18 cellular contexts compared by ENCODE assay signal in the genomic region with DNA sequence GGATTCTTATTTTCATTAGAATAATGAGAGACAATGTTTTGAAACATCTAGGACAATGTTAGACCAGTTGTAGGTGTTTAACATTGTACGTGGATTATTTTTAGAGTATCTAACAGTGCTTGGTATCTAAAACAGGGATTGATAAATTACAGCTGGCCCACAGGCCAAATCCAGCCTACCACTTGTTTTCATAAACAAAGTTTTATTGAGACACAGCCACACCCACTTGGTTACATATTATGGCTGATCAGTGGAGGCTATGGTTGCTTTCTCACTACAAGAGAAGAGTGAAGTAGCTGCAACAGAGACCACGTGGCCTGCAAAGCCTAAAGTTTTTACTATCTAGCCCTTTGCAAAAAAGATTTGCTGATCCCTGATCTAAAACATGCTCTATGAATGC.
"Had no signal": no experiment of that assay in that cellular context is flagged by ENCODE, and none has a peak within 500 bp of the region (broad histone marks: within the 10 kb centered on the region; RNA-seq: fewer than 3 reads in every experiment).

No MANE protein-coding gene starts in this region.

- H3K4me3 ChIP-seq: suprapubic skin, transverse colon had no signal

- H3K27ac Mint-ChIP-seq: activated CD4-positive, alpha-beta memory T cell treated with anti-CD3 and anti-CD28 coated beads, Interleukin-2, amount 10 ng/mL, durations not matched to agents 7 days and 5 days; activated CD8-positive, alpha-beta memory T cell treated with anti-CD3 and anti-CD28 coated beads, Interleukin-2, amount 10 ng/mL, durations not matched to agents 7 days and 5 days; activated naive CD8-positive, alpha-beta T cell; T-cell; WTC11 had no signal

- H3K27me3 ChIP-seq: suprapubic skin, transverse colon had no signal

- H3K36me3 ChIP-seq: suprapubic skin, transverse colon had no signal

- H3K9ac ChIP-seq: SK-N-SH had no signal

- H3K4me2 ChIP-seq: SK-N-SH had no signal

- H3K27ac ChIP-seq: suprapubic skin had no signal

- H3K9me3 Mint-ChIP-seq: activated CD4-positive, alpha-beta memory T cell treated with anti-CD3 and anti-CD28 coated beads, Interleukin-2, amount 10 ng/mL, durations not matched to agents 7 days and 5 days; neural crest cell; T-cell; WTC11 had no signal

- DNase-seq: activated CD4-positive, alpha-beta memory T cell treated with anti-CD3 and anti-CD28 coated beads, Interleukin-2, amount 10 ng/mL, durations not matched to agents 7 days and 5 days; activated CD4-positive, alpha-beta T cell treated with anti-CD3 and anti-CD28 coated beads for 4 hours; activated CD8-positive, alpha-beta memory T cell treated with anti-CD3 and anti-CD28 coated beads, Interleukin-2, amount 10 ng/mL, durations not matched to agents 7 days and 5 days; cortex of kidney; foreskin fibroblast; kidney; naive B cell; SK-N-SH; stimulated activated CD4-positive, alpha-beta T cell treated with anti-CD3 and anti-CD28 coated beads, Interleukin-12 subunit alpha, Interleukin-12 subunit beta, amount 100 ng/mL, for 4 hours; stimulated activated CD4-positive, alpha-beta T cell treated with anti-CD3 and anti-CD28 coated beads, Interleukin-1b, Interleukin-23, amount 100 ng/mL, for 48 hours; stimulated activated CD8-positive, alpha-beta memory T cell treated with anti-CD3 and anti-CD28 coated beads, Interleukin-4, amount 100 ng/mL, for 48 hours; stimulated activated naive CD8-positive, alpha-beta T cell treated with anti-CD3 and anti-CD28 coated beads, Interleukin-15, Interleukin-2, amounts not matched to agents 100 U/mL and 50 U/mL, for 24 hours; T-cell; transverse colon had no signal

- H3K9me3 ChIP-seq: SK-N-SH, suprapubic skin, transverse colon had no signal

- ATAC-seq: activated CD8-positive, alpha-beta memory T cell treated with anti-CD3 and anti-CD28 coated beads, Interleukin-2, amount 10 ng/mL, durations not matched to agents 7 days and 5 days; stimulated activated naive CD8-positive, alpha-beta T cell treated with anti-CD3 and anti-CD28 coated beads, Interleukin-15, Interleukin-2, amounts not matched to agents 100 U/mL and 50 U/mL, for 24 hours; T-cell; WTC11 had no signal

- H3K36me3 Mint-ChIP-seq: activated CD8-positive, alpha-beta memory T cell treated with anti-CD3 and anti-CD28 coated beads, Interleukin-2, amount 10 ng/mL, durations not matched to agents 7 days and 5 days; activated naive CD8-positive, alpha-beta T cell; T-cell; WTC11 had no signal

- H3K4me3 Mint-ChIP-seq: activated CD4-positive, alpha-beta memory T cell treated with anti-CD3 and anti-CD28 coated beads, Interleukin-2, amount 10 ng/mL, durations not matched to agents 7 days and 5 days; activated CD8-positive, alpha-beta memory T cell treated with anti-CD3 and anti-CD28 coated beads, Interleukin-2, amount 10 ng/mL, durations not matched to agents 7 days and 5 days; activated naive CD8-positive, alpha-beta T cell; naive B cell; neural crest cell; T-cell; WTC11 had no signal

- H3K27me3 Mint-ChIP-seq: naive B cell had no signal
